27 cellular contexts compared by ENCODE assay signal in the genomic region with DNA sequence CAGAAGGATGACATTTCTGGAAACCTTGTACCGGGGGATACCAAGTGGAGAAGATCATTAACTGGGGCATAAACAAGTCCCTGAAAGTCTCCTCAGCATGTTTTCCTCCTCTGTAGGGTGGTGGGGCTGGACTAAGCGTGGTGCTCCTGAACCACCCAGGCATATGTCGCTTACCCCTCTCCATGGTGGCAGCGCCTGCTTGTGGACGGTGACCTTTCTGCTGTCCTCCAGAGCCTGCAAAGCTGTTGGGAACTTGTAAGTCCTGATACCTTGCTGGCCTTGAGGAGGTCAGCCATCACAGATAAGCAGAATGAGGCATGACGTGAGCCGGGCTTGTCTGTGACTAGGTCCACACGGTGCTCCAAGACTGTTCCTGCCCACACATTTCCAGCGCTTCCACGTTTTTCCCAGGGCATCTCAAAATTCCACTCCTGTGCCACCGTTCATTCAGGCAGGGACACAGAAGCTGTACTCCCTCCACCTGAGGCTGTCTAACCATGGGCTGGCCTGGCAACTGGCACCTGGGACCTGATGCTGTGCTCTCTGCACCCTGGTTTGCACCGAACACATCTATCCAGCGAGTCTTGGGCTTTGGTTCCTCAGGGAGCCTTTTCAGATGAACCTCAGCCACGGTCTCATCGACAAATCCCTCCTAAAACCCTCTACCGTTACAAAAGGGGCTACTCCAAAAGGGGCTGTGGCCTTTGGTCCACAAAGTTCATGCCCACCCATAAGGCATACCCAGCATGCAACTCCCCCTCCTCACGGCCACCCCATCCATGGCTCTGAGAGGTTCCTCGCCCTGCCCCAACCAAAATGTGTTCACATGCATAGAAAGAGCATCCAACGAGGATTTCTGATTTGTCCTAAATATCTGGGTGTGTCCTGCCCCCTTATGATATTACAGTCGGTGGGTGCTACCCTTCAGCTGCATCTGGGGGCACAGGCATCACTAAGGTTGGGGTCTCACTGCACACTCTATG.
DNase-seq lines count a peak whose midpoint lies in the region; ATAC-seq and TF ChIP-seq lines count a peak whose summit lies in the region.
"Had no signal": no experiment of that assay in that cellular context is flagged by ENCODE, and none has a peak within 500 bp of the region (broad histone marks: within the 10 kb centered on the region; RNA-seq: fewer than 3 reads in every experiment).

No MANE protein-coding gene starts in this region.

- no peak overlapping the region for H2AFZ ChIP-seq in OCI-LY1 (ENCODE audit: low read length)

- TF ChIP-seq CTCF in OCI-LY1 (IDR thresholded peaks at IDR 0.05; ENCODE audit: low read length): no peak
- TF ChIP-seq CTCF in lung (IDR thresholded peaks at IDR 0.05; ENCODE audit: control extremely low read depth, extremely low read depth): no peak
- no peak for TF ChIP-seq CTCF in sigmoid colon (IDR thresholded peaks at IDR 0.05)
- TF ChIP-seq CTCF in suprapubic skin (IDR thresholded peaks at IDR 0.05): no peak

- peaks cover 7% of the 10 kb centered on the region for H3K4me1 Mint-ChIP-seq in stimulated activated memory B cell treated with anti-CD40 and anti-IgM and Interleukin-4, amounts not matched to agents 10 μg/mL and 1 μg/mL and 100 μg/mL, for 72 hours
- H3K4me1 Mint-ChIP-seq: activated CD4-positive, alpha-beta T cell treated with anti-CD3 and anti-CD28 coated beads, Interleukin-2, amount 10 ng/mL, durations not matched to agents 7 days and 5 days; central memory CD8-positive, alpha-beta T cell had no signal

- 0 out of 22 replicates have a peak, but pooled peaks cover 0 to 3% (median 0%) of the 10 kb centered on the region in 11 experiments for H3K27me3 ChIP-seq in BLaER1 treated with 17β-estradiol and CSF1 and Interleukin-3, amounts not matched to agents 10 nM and 100 nM
- H3K27me3 ChIP-seq in OCI-LY1 (ENCODE audit: insufficient read depth, low read length) (no peaks in the 10 kb centered on the region; the same call in 1 of the 2 replicates), lung (ENCODE audit: control insufficient read depth, insufficient read depth) (no peaks in the 10 kb centered on the region), sigmoid colon (no peaks in the 10 kb centered on the region), suprapubic skin (peaks cover 20% of the 10 kb centered on the region)
- H3K27me3 ChIP-seq: SJSA1, testis had no signal

- peak overlapping the region; percentile 78 to 94 (median 89) for H3K4me2 ChIP-seq in BLaER1 treated with 17β-estradiol and CSF1 and Interleukin-3, amounts not matched to agents 10 nM and 100 nM
- no peak overlapping the region for H3K4me2 ChIP-seq in OCI-LY1 (ENCODE audit: low read length)

- ATAC-seq in lung (ENCODE audit: insufficient read depth, low FRiP score): no peak
- ATAC-seq in stimulated activated memory B cell treated with anti-CD40 and anti-IgM and Interleukin-4, amounts not matched to agents 10 μg/mL and 1 μg/mL and 100 μg/mL, for 72 hours: no peak
- ATAC-seq: CD8-positive, alpha-beta T cell; left cardiac atrium; right cardiac atrium; T-helper 17 cell had no signal

- TF ChIP-seq EP300 in sigmoid colon (IDR thresholded peaks at IDR 0.05): no peak
- no peak for TF ChIP-seq EP300 in suprapubic skin (IDR thresholded peaks at IDR 0.05)

- H3K27me3 Mint-ChIP-seq in stimulated activated memory B cell treated with anti-CD40 and anti-IgM and Interleukin-4, amounts not matched to agents 10 μg/mL and 1 μg/mL and 100 μg/mL, for 72 hours: peaks cover 55% of the 10 kb centered on the region

- no peaks in the 10 kb centered on the region for H3K9me2 ChIP-seq in OCI-LY1 (ENCODE audit: low read depth, low read length)

- intact Hi-C loops in sigmoid colon (cut with DNase I): loop anchor here (10.0 kb wide), 1 partner anchor 657 kb away; no protein-coding TSS in a partner anchor

- peaks cover 5 to 20% (median 14%) of the 10 kb centered on the region in 11 experiments; a peak in 21 of 22 replicates for H3K9me3 ChIP-seq in BLaER1 treated with 17β-estradiol and CSF1 and Interleukin-3, amounts not matched to agents 10 nM and 100 nM (replicated peaks in 1 of 11)
- H3K9me3 ChIP-seq in OCI-LY1 (ENCODE audit: low read length): no peaks in the 10 kb centered on the region
- peaks cover 0 to 3% of the 10 kb centered on the region in 2 donors for H3K9me3 ChIP-seq in lung (ENCODE audit: control insufficient read depth in 2 of 2, insufficient read depth in 1 of 2, low read length in 1 of 2)
- no peaks in the 10 kb centered on the region for H3K9me3 ChIP-seq in sigmoid colon
- no peaks in the 10 kb centered on the region for H3K9me3 ChIP-seq in suprapubic skin
- H3K9me3 ChIP-seq: SJSA1, testis had no signal

- no peaks in the 10 kb centered on the region for H3F3A ChIP-seq in OCI-LY1 (ENCODE audit: insufficient read depth, low read length)

- no peak overlapping the region for H3K4me3 ChIP-seq in BLaER1 treated with 17β-estradiol and CSF1 and Interleukin-3, amounts not matched to agents 10 nM and 100 nM
- H3K4me3 ChIP-seq in OCI-LY1 (ENCODE audit: low read depth, low read length, poor library complexity, severe bottlenecking) (no peak overlapping the region), lung (no peak overlapping the region), sigmoid colon (no peak overlapping the region), suprapubic skin (no peak overlapping the region)
- H3K4me3 ChIP-seq: SJSA1, testis had no signal

- no peak overlapping the region for H3K4me3 Mint-ChIP-seq in stimulated activated memory B cell treated with anti-CD40 and anti-IgM and Interleukin-4, amounts not matched to agents 10 μg/mL and 1 μg/mL and 100 μg/mL, for 72 hours
- H3K4me3 Mint-ChIP-seq: activated CD4-positive, alpha-beta T cell treated with anti-CD3 and anti-CD28 coated beads, Interleukin-2, amount 10 ng/mL, durations not matched to agents 7 days and 5 days; activated naive CD4-positive, alpha-beta T cell treated with anti-CD3 and anti-CD28 coated beads for 36 hours; activated T-cell treated with anti-CD3 and anti-CD28 coated beads, Interleukin-2, amount 50 U/mL, for 24 hours; CD8-positive, alpha-beta T cell; central memory CD8-positive, alpha-beta T cell; T-helper 17 cell had no signal

- H3K9me3 Mint-ChIP-seq in stimulated activated memory B cell treated with anti-CD40 and anti-IgM and Interleukin-4, amounts not matched to agents 10 μg/mL and 1 μg/mL and 100 μg/mL, for 72 hours: peaks cover 6% of the 10 kb centered on the region
- H3K9me3 Mint-ChIP-seq: activated CD4-positive, alpha-beta T cell treated with anti-CD3 and anti-CD28 coated beads, Interleukin-2, amount 10 ng/mL, durations not matched to agents 7 days and 5 days; activated T-cell treated with anti-CD3 and anti-CD28 coated beads, Interleukin-2, amount 50 U/mL, for 24 hours; CD8-positive, alpha-beta T cell; central memory CD8-positive, alpha-beta T cell had no signal

- WGBS in lung, 2 donors: 88 to 91% methylated on average over 20 of the region's 20 CpGs
- WGBS in sigmoid colon, 2 donors: 86 to 90% methylated on average over 20 of the region's 20 CpGs
- WGBS in suprapubic skin: 89% methylated on average over 18 of the region's 20 CpGs

- H3K9ac ChIP-seq in BLaER1 treated with 17β-estradiol and CSF1 and Interleukin-3, amounts not matched to agents 10 nM and 100 nM: peak overlapping the region in 8 of 11 experiments; percentile 18 to 81 (median 66); a peak in 13 of 22 replicates
- no peak overlapping the region for H3K9ac ChIP-seq in OCI-LY1 (ENCODE audit: low read length)

- peak; percentile 27 for DNase-seq in lung (ENCODE audit: low spot score)
- peak; percentile 61 for DNase-seq in sigmoid colon
- no peak for DNase-seq in suprapubic skin (ENCODE audit: low spot score in 2 of 2)
- DNase-seq in hippocampal formation (lab: John Stamatoyannopoulos, UW): no peak
- no peak for DNase-seq in H4 (ENCODE audit: low spot score)
- DNase-seq: activated CD4-positive, alpha-beta T cell treated with anti-CD3 and anti-CD28 coated beads, Interleukin-2, amount 10 ng/mL, durations not matched to agents 7 days and 5 days; activated naive CD4-positive, alpha-beta T cell treated with anti-CD3 and anti-CD28 coated beads for 36 hours; activated T-cell treated with anti-CD3 and anti-CD28 coated beads, Interleukin-2, amount 50 U/mL, for 24 hours; anterior cingulate cortex; DMS153; erythroblast; GDM1; KG1; left cardiac atrium; NCI-H1930; NCI-H2227 treated with DMSO at 0.1 percent for 48 hours; occipital lobe; right cardiac atrium; stimulated activated CD4-positive, alpha-beta T cell treated with anti-CD3 and anti-CD28 coated beads, Interleukin-15, amount 100 ng/mL, for 24 hours; T-helper 17 cell; testis had no signal

- peaks cover 9% of the 10 kb centered on the region for H3K36me3 Mint-ChIP-seq in stimulated activated memory B cell treated with anti-CD40 and anti-IgM and Interleukin-4, amounts not matched to agents 10 μg/mL and 1 μg/mL and 100 μg/mL, for 72 hours
- H3K36me3 Mint-ChIP-seq: CD8-positive, alpha-beta T cell had no signal

- H4K20me1 ChIP-seq in BLaER1 treated with 17β-estradiol and CSF1 and Interleukin-3, amounts not matched to agents 10 nM and 100 nM: no peaks in the 10 kb centered on the region
- H4K20me1 ChIP-seq in OCI-LY1 (ENCODE audit: insufficient read depth, low read length): no peaks in the 10 kb centered on the region

- peaks cover 58 to 99% (median 96%) of the 10 kb centered on the region in 10 experiments for H3K4me1 ChIP-seq in BLaER1 treated with 17β-estradiol and CSF1 and Interleukin-3, amounts not matched to agents 10 nM and 100 nM
- H3K4me1 ChIP-seq in OCI-LY1 (ENCODE audit: insufficient read depth, low read length, severe bottlenecking): peaks cover 24% of the 10 kb centered on the region
- peaks cover 0 to 18% of the 10 kb centered on the region in 2 donors for H3K4me1 ChIP-seq in lung (ENCODE audit: control insufficient read depth in 2 of 2, insufficient read depth in 2 of 2, low read length in 2 of 2)
- H3K4me1 ChIP-seq in sigmoid colon: peaks cover 6 to 89% (median 82%) of the 10 kb centered on the region in 4 donors
- peaks cover 27% of the 10 kb centered on the region for H3K4me1 ChIP-seq in suprapubic skin
- H3K4me1 ChIP-seq: SJSA1 had no signal

- no peak overlapping the region for H3K27ac Mint-ChIP-seq in stimulated activated memory B cell treated with anti-CD40 and anti-IgM and Interleukin-4, amounts not matched to agents 10 μg/mL and 1 μg/mL and 100 μg/mL, for 72 hours
- H3K27ac Mint-ChIP-seq: activated CD4-positive, alpha-beta T cell treated with anti-CD3 and anti-CD28 coated beads, Interleukin-2, amount 10 ng/mL, durations not matched to agents 7 days and 5 days; activated naive CD4-positive, alpha-beta T cell treated with anti-CD3 and anti-CD28 coated beads for 36 hours; activated T-cell treated with anti-CD3 and anti-CD28 coated beads, Interleukin-2, amount 50 U/mL, for 24 hours; CD8-positive, alpha-beta T cell; T-helper 17 cell had no signal

- no peak for TF ChIP-seq POLR2A in sigmoid colon (IDR thresholded peaks at IDR 0.05)
- TF ChIP-seq POLR2A in suprapubic skin (IDR thresholded peaks at IDR 0.05): no peak

- no peaks in the 10 kb centered on the region for H3K79me2 ChIP-seq in OCI-LY1 (ENCODE audit: insufficient read depth, low read length)

- no peaks in the 10 kb centered on the region for H3K36me3 ChIP-seq in BLaER1 treated with 17β-estradiol and CSF1 and Interleukin-3, amounts not matched to agents 10 nM and 100 nM
- no peaks in the 10 kb centered on the region for H3K36me3 ChIP-seq in OCI-LY1 (ENCODE audit: insufficient read depth, low read length)
- no peaks in the 10 kb centered on the region for H3K36me3 ChIP-seq in lung (ENCODE audit: control insufficient read depth in 2 of 2, insufficient read depth in 2 of 2, low read length in 2 of 2)
- no peaks in the 10 kb centered on the region for H3K36me3 ChIP-seq in sigmoid colon
- no peaks in the 10 kb centered on the region for H3K36me3 ChIP-seq in suprapubic skin
- H3K36me3 ChIP-seq: SJSA1 had no signal

- H3K27ac ChIP-seq in BLaER1 treated with 17β-estradiol and CSF1 and Interleukin-3, amounts not matched to agents 10 nM and 100 nM: peak overlapping the region in 9 of 11 experiments; percentile 14 to 92 (median 79); a peak in 17 of 22 replicates
- H3K27ac ChIP-seq in OCI-LY1 (ENCODE audit: low read depth, low read length, poor library complexity, severe bottlenecking) (peak overlapping the region; percentile 70), lung (ENCODE audit: low read depth in 1 of 2, low read length in 1 of 2) (peak overlapping the region in 1 of 2 donors; percentile 4), sigmoid colon (peak overlapping the region; percentile 74 to 93 (median 90)), suprapubic skin (no peak overlapping the region)
- H3K27ac ChIP-seq: SJSA1 had no signal

Comparison
In these comparisons a context has a peak if more than half of its experiments do, and no peak if none do; other contexts are left out.
1. DNase-seq: peak in lung (single experiment) and sigmoid colon (single experiment); none in suprapubic skin (0 of 2), hippocampal formation (0 of 2) and H4 (single experiment).